In genomic region chr13:99972190-99972731, GRCh38 we compare ENCODE assay signal across 14 cellular contexts. TPM values are rescaled to one million over a fixed set of nuclear protein-coding genes. Genes with fewer than 3 reads are reported as not detected.
DNase-seq lines count a peak whose midpoint lies in the region; ATAC-seq and FAIRE-seq lines count a peak whose summit lies in the region.
"Had no signal": no experiment of that assay in that cellular context is flagged by ENCODE, and none has a peak within 500 bp of the region (broad histone marks: within the 10 kb centered on the region; RNA-seq: fewer than 3 reads in every experiment).

No MANE protein-coding gene starts in this region.

- DNase-seq in activated naive CD8-positive, alpha-beta T cell treated with anti-CD3 and anti-CD28 coated beads, Interleukin-2, amount 50 U/mL, for 24 hours: no peak
- DNase-seq in MG63: no peak
- DNase-seq in HPDE6-E6E7 (ENCODE audit: extremely low spot score): no peak
- DNase-seq in Ammon's horn (ENCODE audit: low spot score): no peak
- DNase-seq: Calu3; central memory CD4-positive, alpha-beta T cell; kidney glomerular epithelial cell; stimulated activated CD4-positive, alpha-beta T cell treated with anti-CD3 and anti-CD28 coated beads, Interleukin-2, amount 100 ng/mL, for 24 hours; stomach had no signal

- H3K36me3 Mint-ChIP-seq in activated naive CD8-positive, alpha-beta T cell treated with anti-CD3 and anti-CD28 coated beads, Interleukin-2, amount 50 U/mL, for 24 hours (ENCODE audit: low read depth): peaks cover 12% of the 10 kb centered on the region

- H3K9ac ChIP-seq in BLaER1: no peak overlapping the region

- H3K4me1 ChIP-seq in BLaER1: no peaks in the 10 kb centered on the region

- H3K4me1 Mint-ChIP-seq in activated naive CD8-positive, alpha-beta T cell treated with anti-CD3 and anti-CD28 coated beads, Interleukin-2, amount 50 U/mL, for 24 hours: peaks cover 22% of the 10 kb centered on the region

- H3K27ac ChIP-seq in BLaER1 (no peak overlapping the region), layer of hippocampus (ENCODE audit: low read depth, low read length) (peak overlapping the region; percentile 78)
- H3K27ac ChIP-seq: stomach had no signal

- H4K20me1 ChIP-seq in BLaER1: peaks cover 76% of the 10 kb centered on the region

- FAIRE-seq in G401.6 (lab: Jason Lieb, UNC): peak; percentile 60

- H3K4me3 Mint-ChIP-seq in activated naive CD8-positive, alpha-beta T cell treated with anti-CD3 and anti-CD28 coated beads, Interleukin-2, amount 50 U/mL, for 24 hours: peak overlapping the region; percentile 32

- peak overlapping the region; percentile 23; the same call in 1 of the 2 replicates for H3K4me3 ChIP-seq in BLaER1
- no peak overlapping the region for H3K4me3 ChIP-seq in MG63

- H3K9me3 Mint-ChIP-seq in activated naive CD8-positive, alpha-beta T cell treated with anti-CD3 and anti-CD28 coated beads, Interleukin-2, amount 50 U/mL, for 24 hours: peaks cover 36% of the 10 kb centered on the region

- no peak overlapping the region for H3K4me2 ChIP-seq in BLaER1

- H3K27me3 Mint-ChIP-seq in activated naive CD8-positive, alpha-beta T cell treated with anti-CD3 and anti-CD28 coated beads, Interleukin-2, amount 50 U/mL, for 24 hours: peaks cover 76% of the 10 kb centered on the region

- ATAC-seq in activated naive CD8-positive, alpha-beta T cell treated with anti-CD3 and anti-CD28 coated beads, Interleukin-2, amount 50 U/mL, for 24 hours: no peak
- no peak for ATAC-seq in HG03432 (IDR thresholded peaks at IDR 0.05; ENCODE audit: unreplicated experiment)

- H3K36me3 ChIP-seq in BLaER1: no peaks in the 10 kb centered on the region
- H3K36me3 ChIP-seq in MG63: peaks cover 10% of the 10 kb centered on the region
- H3K36me3 ChIP-seq: stomach had no signal

- H3K27ac Mint-ChIP-seq in activated naive CD8-positive, alpha-beta T cell treated with anti-CD3 and anti-CD28 coated beads, Interleukin-2, amount 50 U/mL, for 24 hours: peak overlapping the region; percentile 52

- H3K27me3 ChIP-seq in BLaER1: peaks cover 100% of the 10 kb centered on the region
- H3K27me3 ChIP-seq in layer of hippocampus (ENCODE audit: control insufficient read depth, insufficient read depth, low read length): peaks cover 36% of the 10 kb centered on the region
- H3K27me3 ChIP-seq in MG63: no peaks in the 10 kb centered on the region

- H3K9me3 ChIP-seq in BLaER1 (peaks cover 70% of the 10 kb centered on the region), MG63 (no peaks in the 10 kb centered on the region)

RNA-seq across cellular contexts. Expression of gene ZIC5, which starts 0.7 kb away (rescaled TPM):
- total RNA-seq in MG63 (2014; rRNA removed; shearing (Covaris generic); ENCODE audit: low replicate concordance): 1.8 and 2.9 TPM in 2 replicates
- total RNA-seq: OCI-LY7, stomach had no signal

RNA-seq across cellular contexts. Expression of gene ZIC2, which starts 9.3 kb away (rescaled TPM):
- 3.7 and 5.2 TPM in 2 replicates for total RNA-seq in MG63 (2014; rRNA removed; shearing (Covaris generic); ENCODE audit: low replicate concordance)
- total RNA-seq: OCI-LY7, stomach had no signal
